In the genomic region with DNA sequence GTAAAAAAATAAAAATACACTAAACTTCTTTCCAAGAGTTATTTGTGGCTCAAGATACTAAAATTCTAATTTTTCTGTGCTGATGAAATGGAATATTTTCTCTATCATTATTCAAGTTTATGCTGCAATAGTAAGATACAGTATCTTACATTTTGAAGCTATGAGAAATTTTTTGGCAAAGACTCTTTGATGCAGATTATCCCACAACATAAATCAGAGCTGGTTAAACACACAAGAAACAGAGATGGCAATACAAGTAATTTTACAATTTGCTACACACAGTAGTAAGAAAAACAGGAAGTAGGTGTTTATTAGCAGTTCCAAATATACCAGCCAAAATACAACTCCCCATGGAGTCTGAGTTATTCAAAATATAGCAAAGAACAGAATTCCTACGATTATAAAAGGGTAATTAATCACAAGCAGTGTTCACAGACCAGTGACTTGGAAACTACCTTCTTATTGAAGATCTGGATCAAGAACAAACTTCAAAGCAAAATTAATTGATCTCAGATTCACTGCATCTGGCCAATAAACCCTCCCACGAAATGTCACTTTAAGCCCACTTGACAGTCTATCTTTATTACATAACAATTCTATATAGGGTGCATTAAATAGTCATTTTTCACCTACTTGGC, we compare ENCODE assay signal across 25 cellular contexts.
DNase-seq lines count a peak whose midpoint lies in the region; ATAC-seq, FAIRE-seq and TF ChIP-seq lines count a peak whose summit lies in the region.
"Had no signal": no experiment of that assay in that cellular context is flagged by ENCODE, and none has a peak within 500 bp of the region (broad histone marks: within the 10 kb centered on the region; RNA-seq: fewer than 3 reads in every experiment).

No MANE protein-coding gene starts in this region.

- TF ChIP-seq EP300 in HepG2 (IDR thresholded peaks at IDR 0.05; ENCODE audit: low read depth in 2 of 2, low read length in 2 of 2) (no peak), HepG2 (CRISPR knock-in tag; IDR thresholded peaks at IDR 0.05; ENCODE audit: borderline replicate concordance) (no peak)

- H3K4me3 ChIP-seq in astrocyte of the cerebellum (ENCODE audit: low read depth, low read length), result no peak overlapping the region
- H3K4me3 ChIP-seq in fibroblast of pulmonary artery (replicated peaks; ENCODE audit: low read depth, low read length), result no peak overlapping the region
- H3K4me3 ChIP-seq in HepG2 (replicated peaks in 1 of 3; ENCODE audit: insufficient read depth in 1 of 3, low read depth in 2 of 3, low read length in 3 of 3), result no peak overlapping the region
- no peak overlapping the region for H3K4me3 ChIP-seq in HAP-1
- no peak overlapping the region for H3K4me3 ChIP-seq in coronary artery
- H3K4me3 ChIP-seq: GM23338, PC-9, SK-N-MC had no signal

- 95% methylated on average over 2 of the region's 2 CpGs for WGBS in HepG2 (ENCODE audit: low lambda C conversion rate)

- intact Hi-C loops in HepG2 (cut with micrococcal nuclease; ENCODE audit: unreplicated experiment), result no loop called here

- TF ChIP-seq CTCF in astrocyte of the cerebellum (IDR thresholded peaks at IDR 0.05; ENCODE audit: low read depth, low read length, missing control alignments), result no peak
- TF ChIP-seq CTCF in fibroblast of pulmonary artery (IDR thresholded peaks at IDR 0.05; ENCODE audit: low read length, missing control alignments), result no peak
- no peak for TF ChIP-seq CTCF in HepG2 (CRISPR knock-in tag; IDR thresholded peaks at IDR 0.05)
- no peak for TF ChIP-seq CTCF in coronary artery (IDR thresholded peaks at IDR 0.05)

- H3K9ac ChIP-seq in HepG2 (ENCODE audit: insufficient read depth, low read depth, low read length), result no peak overlapping the region

- H3K9me3 ChIP-seq in HepG2 (ENCODE audit: low read length) (no peaks in the 10 kb centered on the region), HAP-1 (no peaks in the 10 kb centered on the region)
- H3K9me3 ChIP-seq: BE2C had no signal

- H3K4me2 ChIP-seq in HepG2 (ENCODE audit: low read depth, low read length), result no peak overlapping the region
- H3K4me2 ChIP-seq: GM23338, PC-9 had no signal

- H3K27ac ChIP-seq in HepG2 (ENCODE audit: extremely low read length, insufficient read depth, low read length) (no peak overlapping the region), coronary artery (no peak overlapping the region)
- H3K27ac ChIP-seq: PC-9, SK-N-MC had no signal

- H2AFZ ChIP-seq in HepG2 (ENCODE audit: low read length), result no peak overlapping the region
- H2AFZ ChIP-seq: GM23338, PC-9 had no signal

- FAIRE-seq in HepG2 (lab: Jason Lieb, UNC), result no peak
- FAIRE-seq: A204.1, GM12891 had no signal

- ATAC-seq in HepG2, result no peak
- ATAC-seq: GM23338 had no signal

- no peak for TF ChIP-seq POLR2A in HepG2 (IDR thresholded peaks at IDR 0.05; ENCODE audit: insufficient read depth in 1 of 2, low read depth in 2 of 2, low read length in 2 of 2)

- no peaks in the 10 kb centered on the region for H3K79me2 ChIP-seq in HepG2 (ENCODE audit: insufficient read depth, low read length)

- DNase-seq in NCI-H226 (peak; percentile 48), astrocyte of the cerebellum (ENCODE audit: low read depth) (peak; percentile 51), fibroblast of pulmonary artery (ENCODE audit: low read depth) (peak; percentile 39), left kidney (ENCODE audit: low read depth, low spot score) (peak; percentile 29), HepG2 (ENCODE audit: low spot score) (no peak), HAP-1 (ENCODE audit: low spot score in 2 of 2) (no peak), coronary artery (ENCODE audit: low spot score) (no peak)
- DNase-seq in stimulated activated CD4-positive, alpha-beta T cell treated with anti-CD3 and anti-CD28 coated beads, Interleukin-4, amount 100 ng/mL, for 1 hour, result no peak
- DNase-seq: BE2C, COR-L47, DMS 273 treated with DMSO at 0.1 percent for 48 hours, DMS79 treated with DMSO at 0.1 percent for 48 hours, KBM-7, MM.1S, NCI-H1048, NCI-H1417 treated with DMSO at 0.1 percent for 48 hours, NCI-H187, NCI-H510A, PC-9, RPMI8226, SHP77 treated with DMSO at 0.1 percent for 48 hours had no signal

- POLR2A ChIA-PET in HepG2 (lab: Yijun Ruan, JAX), result interaction anchor here (1.8 kb wide), 1 partner anchor 14 kb away, joined by 3 read pairs; no protein-coding TSS in a partner anchor

- H3K36me3 ChIP-seq in HepG2 (replicated peaks in 1 of 2; ENCODE audit: control insufficient read depth in 1 of 2, insufficient read depth in 2 of 2, low read length in 2 of 2) (no peaks in the 10 kb centered on the region), HAP-1 (replicated peaks) (no peaks in the 10 kb centered on the region)
- H3K36me3 ChIP-seq: BE2C had no signal

- in situ Hi-C loops in astrocyte of the cerebellum (cut with HindIII; ENCODE audit: low sequenced_read_pairs) (no loop called here), HepG2 (cut with HindIII; ENCODE audit: extremely low pct_ligation_motif_present, low pct_unique_long_range_greater_than_20kb) (no loop called here), HAP-1 (cut with MboI; ENCODE audit: low sequenced_read_pairs) (no loop called here)

- no peaks in the 10 kb centered on the region for H4K20me1 ChIP-seq in HepG2 (ENCODE audit: insufficient read depth, low read length)

- TF ChIP-seq RAD21 in HepG2 (CRISPR knock-in tag; IDR thresholded peaks at IDR 0.05), result no peak

- H3K27me3 ChIP-seq in HepG2 (ENCODE audit: control insufficient read depth in 1 of 2, insufficient read depth in 2 of 2, low read length in 2 of 2) (no peaks in the 10 kb centered on the region), HAP-1 (ENCODE audit: low read depth) (peaks cover 5% of the 10 kb centered on the region; the same call in 1 of the 2 replicates)
- H3K27me3 ChIP-seq: BE2C had no signal

- BruUV-seq in HepG2 (replicated peaks; lab: Mats Ljungman, UMichigan), result no TSS peak

- H3K4me1 ChIP-seq in HepG2 (ENCODE audit: insufficient read depth, low read length) (peaks cover 20% of the 10 kb centered on the region), HAP-1 (no peaks in the 10 kb centered on the region)
- H3K4me1 ChIP-seq: BE2C had no signal

- CTCF ChIA-PET in HepG2 (lab: Yijun Ruan, JAX; ENCODE audit: low intra/inter-chr PET ratio, low total read pairs), result no interaction called here

TF ChIP-seq in HepG2, 621 proteins besides CTCF, POLR2A, EP300 and RAD21:
- TF ChIP-seq ZNF713 (CRISPR knock-in tag; IDR thresholded peaks at IDR 0.05) (no peak), TMF1 (CRISPR knock-in tag; IDR thresholded peaks at IDR 0.05; ENCODE audit: low read depth) (no peak), ZNF263 (CRISPR knock-in tag; IDR thresholded peaks at IDR 0.05) (no peak), ZNF570 (CRISPR knock-in tag; IDR thresholded peaks at IDR 0.05; ENCODE audit: borderline replicate concordance) (no peak), FOXA1 (IDR thresholded peaks at IDR 0.05) (no peak), FOXA1 (CRISPR knock-in tag; IDR thresholded peaks at IDR 0.05) (no peak), ZNF260 (CRISPR knock-in tag; IDR thresholded peaks at IDR 0.05; ENCODE audit: borderline replicate concordance, low read depth) (no peak), CBFB (CRISPR knock-in tag; IDR thresholded peaks at IDR 0.05) (no peak), BRCA1 (CRISPR knock-in tag; IDR thresholded peaks at IDR 0.05) (no peak)
- TF ChIP-seq, protein P1, sequence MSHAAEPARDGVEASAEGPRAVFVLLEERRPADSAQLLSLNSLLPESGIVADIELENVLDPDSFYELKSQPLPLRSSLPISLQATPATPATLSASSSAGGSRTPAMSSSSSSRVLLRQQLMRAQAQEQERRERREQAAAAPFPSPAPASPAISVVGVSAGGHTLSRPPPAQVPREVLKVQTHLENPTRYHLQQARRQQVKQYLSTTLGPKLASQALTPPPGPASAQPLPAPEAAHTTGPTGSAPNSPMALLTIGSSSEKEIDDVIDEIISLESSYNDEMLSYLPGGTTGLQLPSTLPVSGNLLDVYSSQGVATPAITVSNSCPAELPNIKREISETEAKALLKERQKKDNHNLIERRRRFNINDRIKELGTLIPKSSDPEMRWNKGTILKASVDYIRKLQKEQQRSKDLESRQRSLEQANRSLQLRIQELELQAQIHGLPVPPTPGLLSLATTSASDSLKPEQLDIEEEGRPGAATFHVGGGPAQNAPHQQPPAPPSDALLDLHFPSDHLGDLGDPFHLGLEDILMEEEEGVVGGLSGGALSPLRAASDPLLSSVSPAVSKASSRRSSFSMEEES (CRISPR knock-in tag; IDR thresholded peaks at IDR 0.05), result no peak
TF ChIP-seq in HepG2: peak in this region for 0.

Comparison
In these comparisons a context has a peak if more than half of its experiments do, and no peak if none do; other contexts are left out.
1. DNase-seq: peak in NCI-H226 (single experiment), astrocyte of the cerebellum (single experiment), fibroblast of pulmonary artery (single experiment) and left kidney (single experiment); none in HepG2 (single experiment), HAP-1 (0 of 2), coronary artery (single experiment) and stimulated activated CD4-positive, alpha-beta T cell treated with anti-CD3 and anti-CD28 coated beads, Interleukin-4, amount 100 ng/mL, for 1 hour (single experiment).